8 cellular contexts compared by ENCODE assay signal in genomic region chr10:23437987-23438546, GRCh38. TPM values are rescaled to one million over a fixed set of nuclear protein-coding genes. Genes with fewer than 3 reads are reported as not detected.
DNase-seq lines count a peak whose midpoint lies in the region; TF ChIP-seq lines count a peak whose summit lies in the region.

No MANE protein-coding gene starts in this region.

- no peak for TF ChIP-seq CTCF in CD14-positive monocyte (IDR thresholded peaks at IDR 0.05)
- no peak for TF ChIP-seq CTCF in OCI-LY7 (conservative IDR thresholded peaks at IDR 0.05; ENCODE audit: low read length)
- no peak for TF ChIP-seq CTCF in endodermal cell (conservative IDR thresholded peaks at IDR 0.05)

- peak overlapping the region; percentile 97 for H2AFZ ChIP-seq in OCI-LY7 (ENCODE audit: low read length)
- peak overlapping the region; percentile 89 for H2AFZ ChIP-seq in neuronal stem cell (ENCODE audit: low read length)

- no peak overlapping the region for H3K27ac ChIP-seq in OCI-LY7 (ENCODE audit: low read depth, low read length, poor library complexity, severe bottlenecking)
- H3K27ac ChIP-seq in endodermal cell (ENCODE audit: low read depth, low read length): no peak overlapping the region
- peak overlapping the region; percentile 54 for H3K27ac ChIP-seq in neuronal stem cell (replicated peaks; ENCODE audit: low read length)

- peak overlapping the region; percentile 98 for H3K18ac ChIP-seq in neuronal stem cell (ENCODE audit: low read length)

- CTCF ChIA-PET in OCI-LY7 (lab: Charles Lee; ENCODE audit: unreplicated experiment): no interaction called here

- no peak overlapping the region for H3K14ac ChIP-seq in neuronal stem cell (ENCODE audit: low read length)

- H3K4me1 ChIP-seq in OCI-LY7 (ENCODE audit: insufficient read depth, low read length, poor library complexity, severe bottlenecking) (peaks cover 28% of the 10 kb centered on the region), endodermal cell (ENCODE audit: control insufficient read depth, insufficient read depth, low read length) (no peaks in the 10 kb centered on the region), neuronal stem cell (ENCODE audit: control insufficient read depth in 2 of 2, insufficient read depth in 1 of 2, low read depth in 1 of 2, low read length in 2 of 2) (peaks cover 4% of the 10 kb centered on the region in 2 donors)

- peaks cover 0 to 5% (median 2%) of the 10 kb centered on the region in 7 donors for H3K9me3 Mint-ChIP-seq in CD14-positive monocyte
- H3K9me3 Mint-ChIP-seq in endodermal cell: no peaks in the 10 kb centered on the region

- H4K91ac ChIP-seq in neuronal stem cell (ENCODE audit: low read depth, low read length, poor library complexity): no peak overlapping the region

- H3K9me3 ChIP-seq in OCI-LY7 (ENCODE audit: low read length) (no peaks in the 10 kb centered on the region), endodermal cell (ENCODE audit: control insufficient read depth, low read length) (no peaks in the 10 kb centered on the region), neuronal stem cell (replicated peaks in 1 of 2; ENCODE audit: control insufficient read depth in 2 of 2, insufficient read depth in 1 of 2, low read depth in 1 of 2, low read length in 2 of 2) (no peaks in the 10 kb centered on the region)

- intact Hi-C loops in CD14-positive monocyte (cut with micrococcal nuclease) (loop anchor here in 1 of 2 donors (2.0 to 5.0 kb wide), 2 partner anchors 25 to 106 kb away; no protein-coding TSS in a partner anchor), OCI-LY7 (cut with micrococcal nuclease; ENCODE audit: unreplicated experiment) (loop anchor here (2.0 to 10.0 kb wide), 2 partner anchors 69 to 1287 kb away; partner anchors contain the start of gene ARHGAP21)

- H2BK120ac ChIP-seq in neuronal stem cell (ENCODE audit: low read depth, low read length): no peak overlapping the region

- no peaks in the 10 kb centered on the region for H3K36me3 ChIP-seq in OCI-LY7 (ENCODE audit: insufficient read depth, low read length)
- H3K36me3 ChIP-seq in endodermal cell (ENCODE audit: control insufficient read depth, insufficient read depth, low read length): no peaks in the 10 kb centered on the region
- no peaks in the 10 kb centered on the region for H3K36me3 ChIP-seq in neuronal stem cell (replicated peaks in 1 of 2; ENCODE audit: control insufficient read depth in 2 of 2, insufficient read depth in 2 of 2, low read length in 2 of 2)

- no peak overlapping the region for H3K23ac ChIP-seq in neuronal stem cell (ENCODE audit: low read depth, low read length, poor library complexity)

- H3K27ac Mint-ChIP-seq in CD14-positive monocyte: peak overlapping the region; percentile 88 to 98 (median 95)
- peak overlapping the region; percentile 91 for H3K27ac Mint-ChIP-seq in endodermal cell

- no peak overlapping the region for H3K4ac ChIP-seq in neuronal stem cell (ENCODE audit: low read length)

- 95 to 96% methylated on average over 17 to 20 of the region's 20 CpGs for WGBS in endodermal cell (ENCODE audit: insufficient coverage in 1 of 2, insufficient read length in 1 of 2), 2 experiments
- no CpG with 5 or more reads among the region's 20 CpGs for WGBS in neuronal stem cell (ENCODE audit: extremely low coverage in 2 of 2, insufficient read length in 2 of 2, insufficient replicate concordance in 1 of 2), 2 donors

- no peaks in the 10 kb centered on the region for H3K9me2 ChIP-seq in OCI-LY7 (ENCODE audit: insufficient read depth, low read length)

- H2BK5ac ChIP-seq in neuronal stem cell (ENCODE audit: low read length): peak overlapping the region; percentile 42

- peaks cover 2% of the 10 kb centered on the region for H3K79me1 ChIP-seq in neuronal stem cell (ENCODE audit: low read depth, low read length)

- H2AK5ac ChIP-seq in neuronal stem cell (ENCODE audit: low read depth, low read length): peak overlapping the region; percentile 78

- TSS peak; percentile 69 for BruUV-seq in OCI-LY7 (replicated peaks; lab: Mats Ljungman, UMichigan)

- H2BK15ac ChIP-seq in neuronal stem cell (ENCODE audit: low read length): no peak overlapping the region

- POLR2A ChIA-PET in OCI-LY7 (lab: Charles Lee): interaction anchor here (0.6 to 1.5 kb wide), 5 partner anchors 11 to 59 kb away, joined by 3 to 6 read pairs (median 4); no protein-coding TSS in a partner anchor

- peak overlapping the region; percentile 32 for H4K8ac ChIP-seq in neuronal stem cell (ENCODE audit: low read depth, low read length)

- H3K4me3 ChIP-seq in OCI-LY7 (ENCODE audit: low read depth, low read length, poor library complexity, severe bottlenecking) (peak overlapping the region; percentile 93), endodermal cell (ENCODE audit: low read length) (peak overlapping the region; percentile 74), neuronal stem cell (ENCODE audit: low read length in 2 of 2) (peak overlapping the region; percentile 42 to 78)

- no peaks in the 10 kb centered on the region for H3K27me3 ChIP-seq in endodermal cell (ENCODE audit: control insufficient read depth, insufficient read depth, low read length, poor library complexity, severe bottlenecking)
- H3K27me3 ChIP-seq in neuronal stem cell (ENCODE audit: control insufficient read depth in 3 of 3, insufficient read depth in 3 of 3, low read depth in 1 of 3, low read length in 3 of 3): peaks cover 0 to 6% (median 0%) of the 10 kb centered on the region in 3 experiments

- H3K4me3 Mint-ChIP-seq in CD14-positive monocyte: peak overlapping the region; percentile 79 to 88
- H3K4me3 Mint-ChIP-seq in endodermal cell: peak overlapping the region; percentile 76

- peaks cover 18 to 29% of the 10 kb centered on the region in 2 donors for H3K36me3 Mint-ChIP-seq in CD14-positive monocyte
- H3K36me3 Mint-ChIP-seq in endodermal cell (ENCODE audit: low read depth): no peaks in the 10 kb centered on the region

- H2BK12ac ChIP-seq in neuronal stem cell (ENCODE audit: low read length): no peak overlapping the region

- H3K4me2 ChIP-seq in OCI-LY7 (ENCODE audit: low read length) (peak overlapping the region; percentile 94), neuronal stem cell (ENCODE audit: insufficient read depth, low read length, poor library complexity, severe bottlenecking) (peak overlapping the region; percentile 70)

- H4K20me1 ChIP-seq in OCI-LY7 (ENCODE audit: insufficient read depth, low read length): no peaks in the 10 kb centered on the region

- H3K27me3 Mint-ChIP-seq in CD14-positive monocyte (ENCODE audit: low read depth in 3 of 3) (peaks cover 0 to 3% (median 0%) of the 10 kb centered on the region in 3 donors), endodermal cell (ENCODE audit: insufficient read depth) (no peaks in the 10 kb centered on the region)

- H3K9ac ChIP-seq in endodermal cell (ENCODE audit: extremely low read depth, low read length, poor library complexity, severe bottlenecking): no peak overlapping the region
- H3K9ac ChIP-seq in neuronal stem cell (ENCODE audit: low read depth, low read length, poor library complexity): peak overlapping the region; percentile 79

- 0 out of 2 replicates have a peak, but pooled peaks cover 6% of the 10 kb centered on the region for H3K79me2 ChIP-seq in OCI-LY7 (ENCODE audit: insufficient read depth, low read depth, low read length)

- peaks cover 69% of the 10 kb centered on the region for H3K4me1 Mint-ChIP-seq in CD14-positive monocyte
- peaks cover 25% of the 10 kb centered on the region for H3K4me1 Mint-ChIP-seq in endodermal cell

- DNase-seq in CD14-positive monocyte (ENCODE audit: low spot score) (no peak), OCI-LY7 (ENCODE audit: low spot score) (no peak), endodermal cell (no peak), neuronal stem cell (ENCODE audit: low spot score) (no peak), amniotic stem cell (lab: John Stamatoyannopoulos, UW) (no peak), kidney tubule cell (ENCODE audit: low spot score) (no peak)
- no peak for DNase-seq in activated effector memory CD4-positive, alpha-beta T cell treated with Interleukin-2 at 50 U/mL for 16 hours
- DNase-seq in stimulated activated CD4-positive, alpha-beta T cell treated with anti-CD3 and anti-CD28 coated beads, Interleukin-4, amount 100 ng/mL, for 4 hours: no peak

RNA-seq across cellular contexts. Expression of gene OTUD1, which starts 0.8 kb away (rescaled TPM):
- 10 to 100 TPM; 18.8 to 24.5 TPM for polyA plus RNA-seq in CD14-positive monocyte
- total RNA-seq in OCI-LY7 (2014; rRNA removed; shearing (Covaris generic)): 4.5 and 5.5 TPM in 2 replicates
- total RNA-seq in OCI-LY7 (2022): 6.8 and 9.1 TPM in 2 replicates
- 10 to 100 TPM in 1 of 2 donors, 1 to 10 TPM in 1; 8.7 to 12.4 TPM for total RNA-seq in endodermal cell
- 8.2 TPM for polyA plus RNA-seq in endodermal cell (2013, experiment 1 of 2)
- 8.7 TPM for polyA plus RNA-seq in endodermal cell (2013, experiment 2 of 2)
- 4.2 TPM for polyA plus RNA-seq in neuronal stem cell (2013, experiment 1 of 2)
- polyA plus RNA-seq in neuronal stem cell (2013, experiment 2 of 2): 4.2 TPM
